Comparison of ENCODE assay signal across 10 cellular contexts in the genomic region with DNA sequence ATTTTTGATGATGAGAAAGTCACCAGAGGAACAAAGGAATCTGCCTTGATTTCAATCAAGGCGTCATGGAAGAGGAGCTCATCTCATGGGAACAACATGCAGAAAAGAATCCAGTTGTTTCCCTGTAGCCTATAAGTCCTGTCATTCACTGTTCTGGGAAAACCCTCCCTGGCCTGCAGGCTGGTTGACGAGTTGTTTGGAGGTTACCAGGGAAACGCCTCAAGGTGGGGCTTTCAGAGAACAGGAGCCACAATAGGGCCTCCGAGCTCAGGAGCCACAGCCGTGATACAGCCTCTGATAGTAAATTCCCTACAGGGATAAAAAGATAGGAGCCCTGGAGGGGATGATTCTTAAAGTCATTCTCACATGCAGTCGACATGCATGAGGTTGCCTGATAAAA.
DNase-seq lines count a peak whose midpoint lies in the region; ATAC-seq and TF ChIP-seq lines count a peak whose summit lies in the region.
"Had no signal": no experiment of that assay in that cellular context is flagged by ENCODE, and none has a peak within 500 bp of the region (broad histone marks: within the 10 kb centered on the region; RNA-seq: fewer than 3 reads in every experiment).

No MANE protein-coding gene starts in this region.

- H3K4me1 ChIP-seq in foreskin keratinocyte = peaks cover 59% of the 10 kb centered on the region

- H3K27me3 ChIP-seq in foreskin keratinocyte = no peaks in the 10 kb centered on the region

- H3K4me3 ChIP-seq in retinal pigment epithelial cell (ENCODE audit: low read length) = no peak overlapping the region
- H3K4me3 ChIP-seq: GM23248 had no signal

- ATAC-seq in foreskin keratinocyte (peak; percentile 89), HG03378 (IDR thresholded peaks at IDR 0.05; ENCODE audit: unreplicated experiment) (no peak), HG03460 (IDR thresholded peaks at IDR 0.05; ENCODE audit: unreplicated experiment) (no peak), GM18517 (IDR thresholded peaks at IDR 0.05; ENCODE audit: unreplicated experiment) (no peak)

- peak overlapping the region; percentile 99 for H3K27ac ChIP-seq in foreskin keratinocyte
- H3K27ac ChIP-seq: GM23248 had no signal

- TF ChIP-seq CTCF in foreskin keratinocyte (conservative IDR thresholded peaks at IDR 0.05) (no peak), retinal pigment epithelial cell (conservative IDR thresholded peaks at IDR 0.05; ENCODE audit: low read depth, low read length) (no peak)

- peak; percentile 54 for DNase-seq in NCI-H2029 (lab: John Stamatoyannopoulos, UW)
- no peak for DNase-seq in NCI-H2029 treated with DMSO at 0.1 percent for 48 hours (lab: John Stamatoyannopoulos, UW)
- peak; percentile 28 for DNase-seq in SK-N-DZ (ENCODE audit: low spot score)
- DNase-seq in foreskin keratinocyte = peak; percentile 99
- DNase-seq in retinal pigment epithelial cell (ENCODE audit: low read depth) = peak; percentile 65
- DNase-seq: activated CD4-positive, alpha-beta memory T cell treated with anti-CD3 and anti-CD28 coated beads for 36 hours had no signal
